In genomic region chr13:110421061-110421460, GRCh38 we compare ENCODE assay signal across 21 cellular contexts.
A peak's percentile ranks its signal among the peaks of the same experiment; 100 is the strongest.
DNase-seq lines count a peak whose midpoint lies in the region; ATAC-seq and TF ChIP-seq lines count a peak whose summit lies in the region.
"Had no signal": no experiment of that assay in that cellular context is flagged by ENCODE, and none has a peak within 500 bp of the region (broad histone marks: within the 10 kb centered on the region; RNA-seq: fewer than 3 reads in every experiment).

No MANE protein-coding gene starts in this region.

- DNase-seq in SJCRH30, result no peak
- DNase-seq in fibroblast of mammary gland (ENCODE audit: low read depth), result peak; percentile 31
- no peak for DNase-seq in sigmoid colon
- DNase-seq in natural killer cell treated with Interleukin-12 subunit alpha and Interleukin-12 subunit beta and Interleukin-15 and Interleukin-18, amount 100 ng/mL, for 72 hours (ENCODE audit: low spot score), result no peak
- DNase-seq in activated CD4-positive, CD25-positive, alpha-beta regulatory T cell (lab: John Stamatoyannopoulos, UW), result no peak
- DNase-seq in GM03348 (ENCODE audit: low spot score), result no peak
- DNase-seq: activated CD4-positive, alpha-beta T cell treated with anti-CD3 and anti-CD28 coated beads, Interleukin-2, amount 50 U/mL, for 48 hours; amniotic stem cell; DMS153; foreskin keratinocyte; kidney; NCI-H1436; NCI-H510A treated with DMSO at 0.1 percent for 48 hours; occipital lobe; uterus; WERI-Rb-1 had no signal

- TF ChIP-seq POLR2A in sigmoid colon (IDR thresholded peaks at IDR 0.05), result no peak

- no peaks in the 10 kb centered on the region for H3K36me3 ChIP-seq in BLaER1 treated with 17β-estradiol and CSF1 and Interleukin-3, amounts not matched to agents 10 nM and 100 nM
- H3K36me3 ChIP-seq in SJCRH30 (peaks cover 18% of the 10 kb centered on the region), sigmoid colon (peaks cover 0 to 15% (median 0%) of the 10 kb centered on the region in 4 donors)
- H3K36me3 ChIP-seq: cardiac muscle cell, HAP-1, uterus, WERI-Rb-1 had no signal

- 0 out of 22 replicates have a peak overlapping the region, but pooled peaks of 1 of the 11 experiments have one; percentile 8 for H3K27ac ChIP-seq in BLaER1 treated with 17β-estradiol and CSF1 and Interleukin-3, amounts not matched to agents 10 nM and 100 nM
- H3K27ac ChIP-seq in SJCRH30, result peak overlapping the region; percentile 22; the same call in 1 of the 2 replicates
- H3K27ac ChIP-seq in sigmoid colon, result peak overlapping the region; percentile 51 to 98 (median 90)
- H3K27ac ChIP-seq: cardiac muscle cell, foreskin keratinocyte, WERI-Rb-1 had no signal

- no peaks in the 10 kb centered on the region for H3K36me3 Mint-ChIP-seq in natural killer cell treated with Interleukin-12 subunit alpha and Interleukin-12 subunit beta and Interleukin-15 and Interleukin-18, amount 100 ng/mL, for 72 hours

- peaks cover 0 to 4% of the 10 kb centered on the region in 2 donors for H3K4me1 Mint-ChIP-seq in natural killer cell treated with Interleukin-12 subunit alpha and Interleukin-12 subunit beta and Interleukin-15 and Interleukin-18, amount 100 ng/mL, for 72 hours (ENCODE audit: low read depth in 2 of 2)

- H3K9ac ChIP-seq in BLaER1 treated with 17β-estradiol and CSF1 and Interleukin-3, amounts not matched to agents 10 nM and 100 nM, result no peak overlapping the region

- TF ChIP-seq EP300 in sigmoid colon (IDR thresholded peaks at IDR 0.05), result no peak

- 0 out of 22 replicates have a peak, but pooled peaks cover 0 to 3% (median 0%) of the 10 kb centered on the region in 11 experiments for H3K9me3 ChIP-seq in BLaER1 treated with 17β-estradiol and CSF1 and Interleukin-3, amounts not matched to agents 10 nM and 100 nM (replicated peaks in 1 of 11)
- no peaks in the 10 kb centered on the region for H3K9me3 ChIP-seq in SJCRH30 (replicated peaks)
- no peaks in the 10 kb centered on the region for H3K9me3 ChIP-seq in sigmoid colon
- H3K9me3 ChIP-seq: HAP-1, uterus had no signal

- peak overlapping the region in 1 of 10 experiments; percentile 6; a peak in 1 of 20 replicates for H3K4me3 ChIP-seq in BLaER1 treated with 17β-estradiol and CSF1 and Interleukin-3, amounts not matched to agents 10 nM and 100 nM
- H3K4me3 ChIP-seq in SJCRH30 (no peak overlapping the region), fibroblast of mammary gland (ENCODE audit: control insufficient read depth, low read depth, low read length) (no peak overlapping the region), sigmoid colon (no peak overlapping the region)
- H3K4me3 ChIP-seq: cardiac muscle cell, HAP-1, uterus had no signal

- 68 to 76% methylated on average over 4 of the region's 4 CpGs for WGBS in sigmoid colon, 2 donors

- TF ChIP-seq CTCF in fibroblast of mammary gland (conservative IDR thresholded peaks at IDR 0.05; ENCODE audit: control insufficient read depth, insufficient read depth, low read depth, low read length) (no peak), sigmoid colon (IDR thresholded peaks at IDR 0.05) (no peak)

- H3K4me3 Mint-ChIP-seq in natural killer cell treated with Interleukin-12 subunit alpha and Interleukin-12 subunit beta and Interleukin-15 and Interleukin-18, amount 100 ng/mL, for 72 hours, result no peak overlapping the region

- peaks cover 0 to 53% (median 0%) of the 10 kb centered on the region in 11 experiments; a peak in 7 of 22 replicates for H4K20me1 ChIP-seq in BLaER1 treated with 17β-estradiol and CSF1 and Interleukin-3, amounts not matched to agents 10 nM and 100 nM

- intact Hi-C loops in sigmoid colon (cut with DNase I), result no loop called here

- H3K4me2 ChIP-seq in BLaER1 treated with 17β-estradiol and CSF1 and Interleukin-3, amounts not matched to agents 10 nM and 100 nM, result peak overlapping the region; percentile 29 to 86 (median 63); a peak in 21 of 22 replicates

- peaks cover 36 to 75% of the 10 kb centered on the region in 2 donors for H3K27me3 Mint-ChIP-seq in natural killer cell treated with Interleukin-12 subunit alpha and Interleukin-12 subunit beta and Interleukin-15 and Interleukin-18, amount 100 ng/mL, for 72 hours

- H3K27ac Mint-ChIP-seq in natural killer cell treated with Interleukin-12 subunit alpha and Interleukin-12 subunit beta and Interleukin-15 and Interleukin-18, amount 100 ng/mL, for 72 hours, result no peak overlapping the region

- no peaks in the 10 kb centered on the region for H3K9me3 Mint-ChIP-seq in natural killer cell treated with Interleukin-12 subunit alpha and Interleukin-12 subunit beta and Interleukin-15 and Interleukin-18, amount 100 ng/mL, for 72 hours

- no peak for ATAC-seq in natural killer cell treated with Interleukin-12 subunit alpha and Interleukin-12 subunit beta and Interleukin-15 and Interleukin-18, amount 100 ng/mL, for 72 hours
- ATAC-seq in GM21381 (IDR thresholded peaks at IDR 0.05; ENCODE audit: unreplicated experiment), result no peak
- ATAC-seq: foreskin keratinocyte, SK-N-SH treated with all-trans-retinoic acid at 6 μM for 48 hours had no signal

- peaks cover 14 to 70% (median 58%) of the 10 kb centered on the region in 10 experiments; a peak in 19 of 20 replicates for H3K4me1 ChIP-seq in BLaER1 treated with 17β-estradiol and CSF1 and Interleukin-3, amounts not matched to agents 10 nM and 100 nM
- H3K4me1 ChIP-seq in SJCRH30, result peaks cover 19% of the 10 kb centered on the region
- H3K4me1 ChIP-seq in sigmoid colon, result peaks cover 4 to 95% (median 83%) of the 10 kb centered on the region in 4 donors
- H3K4me1 ChIP-seq: foreskin keratinocyte, HAP-1 had no signal

- H3K27me3 ChIP-seq in BLaER1 treated with 17β-estradiol and CSF1 and Interleukin-3, amounts not matched to agents 10 nM and 100 nM, result peaks cover 26 to 100% (median 60%) of the 10 kb centered on the region in 11 experiments; a peak in 21 of 22 replicates
- H3K27me3 ChIP-seq in SJCRH30 (no peaks in the 10 kb centered on the region), sigmoid colon (no peaks in the 10 kb centered on the region)
- H3K27me3 ChIP-seq: cardiac muscle cell, foreskin keratinocyte, uterus had no signal
